ENCODE assay signal across 8 cellular contexts in genomic region chr19:45470147-45471081, GRCh38. TPM values are rescaled to one million over a fixed set of nuclear protein-coding genes. Genes with fewer than 3 reads are reported as not detected.
A peak's percentile ranks its signal among the peaks of the same experiment; 100 is the strongest.
DNase-seq lines count a peak whose midpoint lies in the region; ATAC-seq and TF ChIP-seq lines count a peak whose summit lies in the region.

No MANE protein-coding gene starts in this region.

- DNase-seq in Daoy (ENCODE audit: low read depth) (peak; percentile 89), RWPE2 (ENCODE audit: low spot score) (no peak), chondrocyte (ENCODE audit: low spot score) (no peak), NCI-H1092 (lab: John Stamatoyannopoulos, UW) (no peak), NCI-H526 (lab: John Stamatoyannopoulos, UW) (no peak), DMS114 treated with DMSO at 0.1 percent for 48 hours (lab: John Stamatoyannopoulos, UW; ENCODE audit: unreplicated experiment) (no peak)

- H3K27ac ChIP-seq in RWPE2 (ENCODE audit: poor library complexity, severe bottlenecking), result peak overlapping the region; percentile 55
- peak overlapping the region; percentile 70 for H3K27ac ChIP-seq in muscle layer of colon (ENCODE audit: low read depth, low read length)

- no peaks in the 10 kb centered on the region for H3K27me3 ChIP-seq in RWPE2 (ENCODE audit: insufficient read depth, poor library complexity, severe bottlenecking)
- no peaks in the 10 kb centered on the region for H3K27me3 ChIP-seq in muscle layer of colon (ENCODE audit: control insufficient read depth in 1 of 2, insufficient read depth in 2 of 2, low read length in 2 of 2)

- H3K4me3 ChIP-seq in RWPE2 (ENCODE audit: severe bottlenecking) (peak overlapping the region; percentile 57), muscle layer of colon (ENCODE audit: low read depth in 1 of 2, low read length in 2 of 2) (peak overlapping the region; percentile 63 to 91)

- H3K9ac ChIP-seq in muscle layer of colon (ENCODE audit: low read length), result peak overlapping the region; percentile 89

- no peaks in the 10 kb centered on the region for H3K27me3 Mint-ChIP-seq in chondrocyte (ENCODE audit: low read depth)

- ATAC-seq in RWPE2 (ENCODE audit: low read depth), result peak; percentile 24
- ATAC-seq in HG03135 (IDR thresholded peaks at IDR 0.05; ENCODE audit: unreplicated experiment), result no peak

- H3K36me3 Mint-ChIP-seq in chondrocyte (ENCODE audit: low read depth), result peaks cover 8% of the 10 kb centered on the region

- H3K36me3 ChIP-seq in RWPE2 (ENCODE audit: low read depth) (no peaks in the 10 kb centered on the region), muscle layer of colon (ENCODE audit: insufficient read depth, low read length) (peaks cover 10% of the 10 kb centered on the region)

- H3K4me1 Mint-ChIP-seq in chondrocyte (ENCODE audit: low read depth), result peaks cover 29% of the 10 kb centered on the region

- H3K4me1 ChIP-seq in RWPE2 (ENCODE audit: insufficient read depth, poor library complexity, severe bottlenecking) (peaks cover 4% of the 10 kb centered on the region), muscle layer of colon (ENCODE audit: insufficient read depth, low read length) (peaks cover 24% of the 10 kb centered on the region)

- no peak for TF ChIP-seq CTCF in RWPE2 (IDR thresholded peaks at IDR 0.05; ENCODE audit: poor library complexity, severe bottlenecking)
- no peak for TF ChIP-seq CTCF in chondrocyte (IDR thresholded peaks at IDR 0.05)

- H3K27ac Mint-ChIP-seq in chondrocyte (ENCODE audit: unreplicated experiment), result peak overlapping the region; percentile 97

- peak overlapping the region; percentile 89 for H3K4me3 Mint-ChIP-seq in chondrocyte (ENCODE audit: unreplicated experiment)

- no peaks in the 10 kb centered on the region for H3K9me3 Mint-ChIP-seq in chondrocyte (ENCODE audit: low read depth)

- H3K9me3 ChIP-seq in RWPE2 (ENCODE audit: severe bottlenecking), result no peaks in the 10 kb centered on the region
- no peaks in the 10 kb centered on the region for H3K9me3 ChIP-seq in muscle layer of colon (ENCODE audit: low read length)

RNA-seq across cellular contexts. Expression of gene FOSB, which starts 2.6 kb away (rescaled TPM):
- total RNA-seq in Daoy (2014; rRNA removed; shearing (Covaris generic)), result 0.80 and 0.83 TPM in 2 replicates
- 25.5 to 50.9 TPM (median 43.8 TPM) in 3 replicates for total RNA-seq in chondrocyte

RNA-seq across cellular contexts. Expression of gene RTN2, which starts 26.4 kb away (rescaled TPM):
- 0.98 and 3.5 TPM in 2 replicates for total RNA-seq in Daoy (2014; rRNA removed; shearing (Covaris generic))
- total RNA-seq in chondrocyte, result 11.5 to 16.0 TPM (median 13.7 TPM) in 3 replicates

RNA-seq across cellular contexts. Expression of gene PPM1N, which starts 27.8 kb away (rescaled TPM):
- 0.15 and 0.80 TPM in 2 replicates for total RNA-seq in Daoy (2014; rRNA removed; shearing (Covaris generic))
- 0.52 to 0.63 TPM in 2 of 3 replicates, not detected in the other for total RNA-seq in chondrocyte

RNA-seq across cellular contexts. Expression of gene VASP, which starts 36.9 kb away (rescaled TPM):
- 121 and 175 TPM in 2 replicates for total RNA-seq in Daoy (2014; rRNA removed; shearing (Covaris generic))
- total RNA-seq in chondrocyte, result 65.6 to 145 TPM (median 142 TPM) in 3 replicates

RNA-seq across cellular contexts. Expression of gene ERCC1, which starts 46.7 kb away (rescaled TPM):
- total RNA-seq in Daoy (2014; rRNA removed; shearing (Covaris generic)), result 121 and 154 TPM in 2 replicates
- total RNA-seq in chondrocyte, result 72.4 to 93.1 TPM (median 77.9 TPM) in 3 replicates

Comparison
In these comparisons a context has a peak if more than half of its experiments do, and no peak if none do; other contexts are left out.
1. RNA of gene FOSB, which starts 2.6 kb away (total RNA-seq): 25.5 to 50.9 TPM in chondrocyte; 0.80 to 0.83 TPM in Daoy; every median in the first group is over 10 times any median in the second.